ENCODE assay signal across 16 cellular contexts in genomic region chr6:36488221-36488620, GRCh38. TPM values are rescaled to one million over a fixed set of nuclear protein-coding genes. Genes with fewer than 3 reads are reported as not detected.
A peak's percentile ranks its signal among the peaks of the same experiment; 100 is the strongest.
DNase-seq lines count a peak whose midpoint lies in the region; ATAC-seq and TF ChIP-seq lines count a peak whose summit lies in the region.
"Had no signal": no experiment of that assay in that cellular context is flagged by ENCODE, and none has a peak within 500 bp of the region (broad histone marks: within the 10 kb centered on the region; RNA-seq: fewer than 3 reads in every experiment).

No MANE protein-coding gene starts in this region.

- H3K4me2 ChIP-seq in GM23248 (ENCODE audit: unreplicated experiment) = peak overlapping the region; percentile 36
- H3K4me2 ChIP-seq: GM23338 had no signal

- CTCF ChIA-PET in CD4-positive, alpha-beta T cell (lab: Charles Lee) = interaction anchor here (1.0 to 1.1 kb wide), 2 partner anchors 11 to 17 kb away, joined by 3 to 5 read pairs; no protein-coding TSS in a partner anchor

- no peak for DNase-seq in CD4-positive, alpha-beta T cell
- DNase-seq in GM23248 (no peak), heart left ventricle (no peak), progenitor cell of endocrine pancreas (ENCODE audit: low spot score, unreplicated experiment) (no peak), NCI-H1436 treated with DMSO at 0.1 percent for 48 hours (lab: John Stamatoyannopoulos, UW) (no peak)
- DNase-seq: C1 segment of cervical spinal cord, DMS 273 treated with DMSO at 0.1 percent for 48 hours, GDM1, NCI-H1092 treated with DMSO at 0.1 percent for 48 hours, NCI-H1694 treated with DMSO at 0.1 percent for 48 hours had no signal

- H3K36me3 ChIP-seq in GM23248 (ENCODE audit: low read depth) (peaks cover 59% of the 10 kb centered on the region), heart left ventricle (peaks cover 0 to 84% (median 57%) of the 10 kb centered on the region in 9 donors), neutrophil (peaks cover 46% of the 10 kb centered on the region)

- H3K9me3 Mint-ChIP-seq in CD4-positive, alpha-beta T cell = no peaks in the 10 kb centered on the region
- H3K9me3 Mint-ChIP-seq in progenitor cell of endocrine pancreas (ENCODE audit: low read depth) = no peaks in the 10 kb centered on the region
- H3K9me3 Mint-ChIP-seq: GM23338 had no signal

- in situ Hi-C loops in GM23248 (cut with MboI) = no loop called here

- H3K4me3 Mint-ChIP-seq in CD4-positive, alpha-beta T cell = no peak overlapping the region
- H3K4me3 Mint-ChIP-seq in progenitor cell of endocrine pancreas (ENCODE audit: low read depth) = no peak overlapping the region
- H3K4me3 Mint-ChIP-seq: GM23338 had no signal

- no peak for ATAC-seq in CD4-positive, alpha-beta T cell (ENCODE audit: poor library complexity)
- ATAC-seq in heart left ventricle (peak; percentile 45 to 70 (median 60)), HG03045 (IDR thresholded peaks at IDR 0.05; ENCODE audit: unreplicated experiment) (no peak)
- ATAC-seq: GM23338, Panc1 had no signal

- H3K36me3 Mint-ChIP-seq in CD4-positive, alpha-beta T cell (ENCODE audit: low read depth) = peaks cover 91% of the 10 kb centered on the region
- peaks cover 19% of the 10 kb centered on the region for H3K36me3 Mint-ChIP-seq in progenitor cell of endocrine pancreas (ENCODE audit: insufficient read depth)

- H3K79me2 ChIP-seq in GM23248 (ENCODE audit: insufficient read depth) = no peaks in the 10 kb centered on the region

- no peaks in the 10 kb centered on the region for H4K20me1 ChIP-seq in GM23248 (ENCODE audit: insufficient read depth)

- no peak for TF ChIP-seq CTCF in CD4-positive, alpha-beta T cell (IDR thresholded peaks at IDR 0.05)
- TF ChIP-seq CTCF in heart left ventricle (IDR thresholded peaks at IDR 0.05) (no peak), neutrophil (IDR thresholded peaks at IDR 0.05) (no peak), progenitor cell of endocrine pancreas (IDR thresholded peaks at IDR 0.05; ENCODE audit: unreplicated experiment) (no peak)

- H3K27ac ChIP-seq in CD4-positive, alpha-beta T cell (ENCODE audit: low read depth, low read length) = no peak overlapping the region
- H3K27ac ChIP-seq in GM23248 (0 out of 2 replicates have a peak overlapping the region, but pooled peaks have one; percentile 15), heart left ventricle (peak overlapping the region in 2 of 12 donors; percentile 3 to 11), neutrophil (peak overlapping the region; percentile 81)
- H3K27ac ChIP-seq: SK-N-MC had no signal

- H3K4me3 ChIP-seq in GM23248 (no peak overlapping the region), heart left ventricle (no peak overlapping the region), neutrophil (ENCODE audit: low read depth in 1 of 2, low read length in 1 of 2) (no peak overlapping the region)
- H3K4me3 ChIP-seq: GM23338, SK-N-MC had no signal

- intact Hi-C loops in CD4-positive, alpha-beta T cell (cut with DNase I, micrococcal nuclease) = no loop called here
- intact Hi-C loops in heart left ventricle (cut with DNase I) = no loop called here

- peaks cover 70% of the 10 kb centered on the region for H3F3A ChIP-seq in GM23248 (ENCODE audit: insufficient read depth)

- no peak for TF ChIP-seq POLR2A in heart left ventricle (IDR thresholded peaks at IDR 0.05)

- peak overlapping the region; percentile 70 for H3K27ac Mint-ChIP-seq in CD4-positive, alpha-beta T cell
- H3K27ac Mint-ChIP-seq in progenitor cell of endocrine pancreas = no peak overlapping the region
- H3K27ac Mint-ChIP-seq: GM23338 had no signal

- no peak overlapping the region for H3K9ac ChIP-seq in GM23248

- H3K9me3 ChIP-seq in CD4-positive, alpha-beta T cell (ENCODE audit: control insufficient read depth, low read length) = no peaks in the 10 kb centered on the region
- H3K9me3 ChIP-seq in GM23248 (ENCODE audit: low read depth) = no peaks in the 10 kb centered on the region
- H3K9me3 ChIP-seq in heart left ventricle = no peaks in the 10 kb centered on the region
- H3K9me3 ChIP-seq in neutrophil = no peaks in the 10 kb centered on the region

- no peaks in the 10 kb centered on the region for H3K27me3 Mint-ChIP-seq in CD4-positive, alpha-beta T cell
- H3K27me3 Mint-ChIP-seq in progenitor cell of endocrine pancreas = no peaks in the 10 kb centered on the region

- H3K9me2 ChIP-seq in GM23248 (ENCODE audit: insufficient read depth) = no peaks in the 10 kb centered on the region

- H2AFZ ChIP-seq in GM23248 = no peak overlapping the region
- H2AFZ ChIP-seq: GM23338 had no signal

- peaks cover 35% of the 10 kb centered on the region for H3K4me1 Mint-ChIP-seq in CD4-positive, alpha-beta T cell (ENCODE audit: low read depth)
- no peaks in the 10 kb centered on the region for H3K4me1 Mint-ChIP-seq in progenitor cell of endocrine pancreas (ENCODE audit: low read depth)

- H3K27me3 ChIP-seq in CD4-positive, alpha-beta T cell (ENCODE audit: control insufficient read depth, insufficient read depth, low read length) = no peaks in the 10 kb centered on the region
- H3K27me3 ChIP-seq in GM23248 (replicated peaks; ENCODE audit: insufficient read depth) (no peaks in the 10 kb centered on the region), heart left ventricle (no peaks in the 10 kb centered on the region), neutrophil (no peaks in the 10 kb centered on the region)

- peaks cover 13% of the 10 kb centered on the region for H3K4me1 ChIP-seq in GM23248 (ENCODE audit: insufficient read depth)
- peaks cover 0 to 21% (median 15%) of the 10 kb centered on the region in 12 donors for H3K4me1 ChIP-seq in heart left ventricle
- H3K4me1 ChIP-seq in neutrophil (ENCODE audit: control insufficient read depth in 1 of 2, insufficient read depth in 1 of 2, low read depth in 1 of 2, low read length in 1 of 2) = peaks cover 38 to 47% of the 10 kb centered on the region in 2 experiments

- POLR2A ChIA-PET in CD4-positive, alpha-beta T cell (lab: Charles Lee) = interaction anchor here (1.6 to 2.6 kb wide), 4 partner anchors 10 to 105 kb away, joined by 4 to 12 read pairs (median 6); partner anchors contain the start of gene SRSF3

RNA-seq across cellular contexts. Expression of gene KCTD20, which starts 45.4 kb away (rescaled TPM):
- total RNA-seq in CD4-positive, alpha-beta T cell = 10 to 100 TPM; 38.4 to 39.5 TPM
- 103 and 120 TPM in 2 replicates for total RNA-seq in GM23248 (2014; rRNA removed; shearing (Covaris generic))
- polyA plus RNA-seq in GM23248 (2016; fragmentation: Nextera tagmentation; extraction: Ambion mirVana) (52.3 and 52.7 TPM in 2 replicates), heart left ventricle (10 to 100 TPM in 1 of 2 donors, 1 to 10 TPM in 1; 8.3 to 25.6 TPM)
- total RNA-seq in heart left ventricle (10 to 100 TPM; 25.0 to 43.9 (median 29.0) TPM), progenitor cell of endocrine pancreas (26.3 and 27.0 TPM in 2 replicates)

RNA-seq across cellular contexts. Expression of gene PXT1, which starts 45.6 kb away (rescaled TPM):
- total RNA-seq in CD4-positive, alpha-beta T cell = under 1 TPM; 0.55 to 0.59 TPM
- total RNA-seq in GM23248 (2014; rRNA removed; shearing (Covaris generic)) = not detected in 2 replicates
- not detected in 2 replicates for polyA plus RNA-seq in GM23248 (2016; fragmentation: Nextera tagmentation; extraction: Ambion mirVana)
- total RNA-seq in heart left ventricle = under 1 TPM in 4 of 9 donors, not detected in 5; 0.21 to 0.59 (median 0.40) TPM
- polyA plus RNA-seq in heart left ventricle = under 1 TPM; 0.11 to 0.26 TPM
- total RNA-seq in progenitor cell of endocrine pancreas = not detected in 2 replicates
- total RNA-seq: NCI-H460 had no signal
- polyA plus RNA-seq: GM23338 had no signal

RNA-seq across cellular contexts. Expression of gene STK38, which starts 59.1 kb away (rescaled TPM):
- total RNA-seq in CD4-positive, alpha-beta T cell = 10 to 100 TPM; 47.0 to 48.4 TPM
- total RNA-seq in GM23248 (2014; rRNA removed; shearing (Covaris generic)) = 30.5 and 35.6 TPM in 2 replicates
- 50.4 and 51.1 TPM in 2 replicates for polyA plus RNA-seq in GM23248 (2016; fragmentation: Nextera tagmentation; extraction: Ambion mirVana)
- total RNA-seq in heart left ventricle = 10 to 100 TPM; 14.3 to 32.8 (median 21.2) TPM
- polyA plus RNA-seq in heart left ventricle = 10 to 100 TPM; 15.0 to 23.2 TPM
- 46.9 and 47.2 TPM in 2 replicates for total RNA-seq in progenitor cell of endocrine pancreas

Comparison
In these comparisons a context has a peak if more than half of its experiments do, and no peak if none do; other contexts are left out.
1. ATAC-seq: peak in heart left ventricle (4 of 4); none in CD4-positive, alpha-beta T cell (single experiment) and HG03045 (single experiment).